In the genomic region with DNA sequence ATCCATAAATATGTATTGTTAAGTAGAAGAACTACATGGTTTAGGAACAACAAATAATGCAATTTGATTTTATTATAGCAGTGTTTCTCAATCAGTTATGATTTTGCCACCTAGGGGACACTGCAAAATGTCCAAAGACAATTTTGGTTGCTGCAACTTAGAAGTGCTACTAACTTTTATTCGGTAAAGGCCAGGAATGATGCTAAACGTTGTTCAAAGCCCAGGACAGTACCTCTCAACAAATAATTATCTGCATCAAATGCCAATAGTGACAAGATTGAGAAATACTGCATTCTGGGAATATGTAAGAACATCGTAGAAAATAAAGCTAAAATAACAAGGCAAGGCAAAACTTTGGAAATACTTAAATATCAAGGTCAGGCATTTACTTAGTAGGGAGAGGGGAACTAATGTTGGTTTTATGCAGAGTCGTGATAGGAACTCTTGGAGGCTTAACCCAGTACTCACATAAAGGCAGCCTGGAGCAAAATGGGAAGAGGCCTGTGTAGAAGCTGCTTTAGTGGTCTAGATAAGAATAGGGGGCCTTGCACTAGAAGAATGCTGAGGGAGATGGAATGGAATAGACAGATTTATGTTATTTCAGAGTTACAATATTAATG, we compare ENCODE assay signal across 1 cellular context.
TF ChIP-seq lines count a peak whose summit lies in the region.

No MANE protein-coding gene starts in this region.

TF ChIP-seq in IMR-90, 13 proteins besides CTCF, POLR2A, EP300 and RAD21:
- TF ChIP-seq MXI1 (IDR thresholded peaks at IDR 0.05; ENCODE audit: borderline replicate concordance, low read depth, low read length) (no peak), RCOR1 (IDR thresholded peaks at IDR 0.05; ENCODE audit: insufficient replicate concordance, low read length) (no peak), CHD1 (IDR thresholded peaks at IDR 0.05; ENCODE audit: low read depth, low read length) (no peak)
- TF ChIP-seq, protein P1, sequence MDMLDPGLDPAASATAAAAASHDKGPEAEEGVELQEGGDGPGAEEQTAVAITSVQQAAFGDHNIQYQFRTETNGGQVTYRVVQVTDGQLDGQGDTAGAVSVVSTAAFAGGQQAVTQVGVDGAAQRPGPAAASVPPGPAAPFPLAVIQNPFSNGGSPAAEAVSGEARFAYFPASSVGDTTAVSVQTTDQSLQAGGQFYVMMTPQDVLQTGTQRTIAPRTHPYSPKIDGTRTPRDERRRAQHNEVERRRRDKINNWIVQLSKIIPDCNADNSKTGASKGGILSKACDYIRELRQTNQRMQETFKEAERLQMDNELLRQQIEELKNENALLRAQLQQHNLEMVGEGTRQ (IDR thresholded peaks at IDR 0.05; ENCODE audit: low read depth, low read length) = no peak
